ENCODE assay signal across 8 cellular contexts in genomic region chr1:25337483-25338187, GRCh38. TPM values are rescaled to one million over a fixed set of nuclear protein-coding genes. Genes with fewer than 3 reads are reported as not detected.
DNase-seq lines count a peak whose midpoint lies in the region; ATAC-seq and TF ChIP-seq lines count a peak whose summit lies in the region.
"Not testable (repeated sequence)": the region's sequence is repeated elsewhere in the genome, so short reads cannot be mapped to it uniquely, and the experiment has no call there.

No MANE protein-coding gene starts in this region.

- peak in 2 of 5 donors; percentile 25 to 51 for DNase-seq in CD8-positive, alpha-beta memory T cell
- peak; percentile 22 for DNase-seq in activated naive CD4-positive, alpha-beta T cell treated with anti-CD3 and anti-CD28 coated beads for 36 hours
- DNase-seq in esophagus muscularis mucosa (ENCODE audit: extremely low spot score), result not testable (repeated sequence)
- DNase-seq in mucosa of descending colon, result peak; percentile 35 to 62 (median 62)
- DNase-seq in stimulated activated CD8-positive, alpha-beta memory T cell treated with anti-CD3 and anti-CD28 coated beads, Interleukin-4, amount 100 ng/mL, for 48 hours, result peak; percentile 40

- WGBS in esophagus muscularis mucosa, result no CpG with 5 or more reads among the region's 39 CpGs

- POLR2A ChIA-PET in CD8-positive, alpha-beta memory T cell (lab: Charles Lee), result interaction anchor here (1.1 kb wide), 1 partner anchor 93 kb away, joined by 3 read pairs; no protein-coding TSS in a partner anchor

- CTCF ChIA-PET in CD8-positive, alpha-beta memory T cell (lab: Charles Lee); activated naive CD4-positive, alpha-beta T cell treated with anti-CD3 and anti-CD28 coated beads for 36 hours (lab: Charles Lee): not testable (repeated sequence)

- not testable (repeated sequence) for H3K36me3 ChIP-seq in CD8-positive, alpha-beta memory T cell (ENCODE audit: insufficient read depth, low read length); esophagus muscularis mucosa; mucosa of descending colon (ENCODE audit: low read depth)

- peak overlapping the region; percentile 94 for H3K4me3 ChIP-seq in CD8-positive, alpha-beta memory T cell (ENCODE audit: low read length)
- H3K4me3 ChIP-seq in esophagus muscularis mucosa (peak overlapping the region; percentile 71 to 97 (median 84)), mucosa of descending colon (peak overlapping the region; percentile 76)

- peak overlapping the region; percentile 95 for H3K27ac ChIP-seq in CD8-positive, alpha-beta memory T cell (ENCODE audit: low read depth, low read length)
- peak overlapping the region; percentile 93 to 99 (median 96) for H3K27ac ChIP-seq in esophagus muscularis mucosa (replicated peaks in 1 of 4)

- H3K4me3 Mint-ChIP-seq in CD8-positive, alpha-beta memory T cell, result peak overlapping the region; percentile 87 to 98 (median 96)
- H3K4me3 Mint-ChIP-seq in activated naive CD4-positive, alpha-beta T cell treated with anti-CD3 and anti-CD28 coated beads for 36 hours, result peak overlapping the region; percentile 93

- H3K9me3 ChIP-seq in CD8-positive, alpha-beta memory T cell (ENCODE audit: low read length); esophagus muscularis mucosa; mucosa of descending colon: not testable (repeated sequence)

- H3K27me3 Mint-ChIP-seq in CD8-positive, alpha-beta memory T cell; activated naive CD4-positive, alpha-beta T cell treated with anti-CD3 and anti-CD28 coated beads for 36 hours (ENCODE audit: low read depth): not testable (repeated sequence)

- H3K27ac Mint-ChIP-seq in CD8-positive, alpha-beta memory T cell, result peak overlapping the region; percentile 85 to 98 (median 96)
- H3K27ac Mint-ChIP-seq in activated naive CD4-positive, alpha-beta T cell treated with anti-CD3 and anti-CD28 coated beads for 36 hours, result peak overlapping the region; percentile 93

- peaks cover 21% of the 10 kb centered on the region for H3K4me1 ChIP-seq in CD8-positive, alpha-beta memory T cell (ENCODE audit: insufficient read depth, low read length)
- H3K4me1 ChIP-seq in esophagus muscularis mucosa (peaks cover 18 to 35% (median 31%) of the 10 kb centered on the region in 4 donors), mucosa of descending colon (ENCODE audit: low read depth) (peaks cover 18% of the 10 kb centered on the region)

- peaks cover 45 to 59% (median 51%) of the 10 kb centered on the region in 3 donors for H3K4me1 Mint-ChIP-seq in CD8-positive, alpha-beta memory T cell
- H3K4me1 Mint-ChIP-seq in activated naive CD4-positive, alpha-beta T cell treated with anti-CD3 and anti-CD28 coated beads for 36 hours (ENCODE audit: low read depth), result peaks cover 26% of the 10 kb centered on the region

- not testable (repeated sequence) for TF ChIP-seq EP300 in esophagus muscularis mucosa (IDR thresholded peaks at IDR 0.05)

- intact Hi-C loops in activated naive CD4-positive, alpha-beta T cell treated with anti-CD3 and anti-CD28 coated beads for 36 hours (cut with micrococcal nuclease), result loop anchor here (2.0 to 5.0 kb wide), 3 partner anchors 90 to 305 kb away; partner anchors contain the start of genes MACO1 and RSRP1
- intact Hi-C loops in esophagus muscularis mucosa (cut with DNase I), result loop anchor here (5.0 kb wide), 1 partner anchor 90 kb away; the partner anchor contains the start of gene RSRP1
- intact Hi-C loops in mucosa of descending colon (cut with DNase I, micrococcal nuclease), result not testable (repeated sequence)

- not testable (repeated sequence) for H3K27me3 ChIP-seq in CD8-positive, alpha-beta memory T cell (ENCODE audit: insufficient read depth, low read length, poor library complexity, severe bottlenecking); esophagus muscularis mucosa

- TF ChIP-seq POLR2A in Raji (IDR thresholded peaks at IDR 0.05; ENCODE audit: insufficient read depth, low read depth, low read length), result peak; percentile 53
- not testable (repeated sequence) for TF ChIP-seq POLR2A in esophagus muscularis mucosa (IDR thresholded peaks at IDR 0.05; ENCODE audit: low read depth)

- not testable (repeated sequence) for TF ChIP-seq CTCF in esophagus muscularis mucosa (IDR thresholded peaks at IDR 0.05); mucosa of descending colon (IDR thresholded peaks at IDR 0.05)

- not testable (repeated sequence) for H3K9me3 Mint-ChIP-seq in CD8-positive, alpha-beta memory T cell; activated naive CD4-positive, alpha-beta T cell treated with anti-CD3 and anti-CD28 coated beads for 36 hours

- peaks cover 0 to 42% (median 3%) of the 10 kb centered on the region in 3 donors for H3K36me3 Mint-ChIP-seq in CD8-positive, alpha-beta memory T cell
- not testable (repeated sequence) for H3K36me3 Mint-ChIP-seq in activated naive CD4-positive, alpha-beta T cell treated with anti-CD3 and anti-CD28 coated beads for 36 hours (ENCODE audit: low read depth)

- ATAC-seq in GM21367 (IDR thresholded peaks at IDR 0.05; ENCODE audit: unreplicated experiment) (peak; percentile 22), HG03108 (IDR thresholded peaks at IDR 0.05; ENCODE audit: unreplicated experiment) (peak; percentile 34), mucosa of descending colon (peak; percentile 82)

RNA-seq across cellular contexts. Expression of gene TMEM50A, which starts 0.5 kb away (rescaled TPM):
- total RNA-seq in CD8-positive, alpha-beta memory T cell, result 100 to 1,000 TPM; 110 to 117 TPM
- 217 TPM for polyA plus RNA-seq in CD8-positive, alpha-beta memory T cell
- total RNA-seq in activated naive CD4-positive, alpha-beta T cell treated with anti-CD3 and anti-CD28 coated beads for 36 hours, result 10 to 100 TPM; 96.2 to 98.3 TPM
- 100 to 1,000 TPM in 1 of 4 donors, 10 to 100 TPM in 3; 85.1 to 106 (median 98.4) TPM for total RNA-seq in esophagus muscularis mucosa
- 100 to 1,000 TPM; 110 to 149 (median 134) TPM for total RNA-seq in mucosa of descending colon

Comparison
In these comparisons a context has a peak if more than half of its experiments do, and no peak if none do; other contexts are left out.
1. ATAC-seq: peak in every context shown above with its lines; median percentile 82 in mucosa of descending colon; 34 in HG03108; 22 in GM21367.